In genomic region chr11:47406896-47407745, GRCh38 we compare ENCODE assay signal across 8 cellular contexts. TPM values are rescaled to one million over a fixed set of nuclear protein-coding genes. Genes with fewer than 3 reads are reported as not detected.
A peak's percentile ranks its signal among the peaks of the same experiment; 100 is the strongest.
DNase-seq lines count a peak whose midpoint lies in the region; ATAC-seq, FAIRE-seq and TF ChIP-seq lines count a peak whose summit lies in the region.

No MANE protein-coding gene starts in this region.

- H3K9me3 ChIP-seq in cardiac muscle cell (ENCODE audit: low read depth) = no peaks in the 10 kb centered on the region
- H3K9me3 ChIP-seq in astrocyte (ENCODE audit: insufficient read depth, low read depth, low read length) = no peaks in the 10 kb centered on the region
- H3K9me3 ChIP-seq in upper lobe of right lung = no peaks in the 10 kb centered on the region

- H2AFZ ChIP-seq in astrocyte (ENCODE audit: low read depth, low read length) = peak overlapping the region; percentile 76

- H3K4me3 Mint-ChIP-seq in astrocyte (ENCODE audit: unreplicated experiment) = peak overlapping the region; percentile 90

- ATAC-seq in Right ventricle myocardium inferior = no peak
- ATAC-seq in upper lobe of right lung = no peak
- no peak for ATAC-seq in GM21360 (IDR thresholded peaks at IDR 0.05; ENCODE audit: unreplicated experiment)
- ATAC-seq in HG03095 (IDR thresholded peaks at IDR 0.05; ENCODE audit: unreplicated experiment) = no peak

- H3K27ac Mint-ChIP-seq in astrocyte (ENCODE audit: unreplicated experiment) = peak overlapping the region; percentile 96

- H3K27ac ChIP-seq in cardiac muscle cell (peak overlapping the region; percentile 82), astrocyte (ENCODE audit: low read depth, low read length) (peak overlapping the region; percentile 86), upper lobe of right lung (peak overlapping the region; percentile 94)

- H3K9ac ChIP-seq in astrocyte (ENCODE audit: low read length) = peak overlapping the region; percentile 87

- FAIRE-seq in astrocyte (lab: Jason Lieb, UNC) = no peak

- peak overlapping the region; percentile 90 for H3K4me2 ChIP-seq in astrocyte (ENCODE audit: low read length)

- peak overlapping the region; percentile 38 for H3K4me3 ChIP-seq in cardiac muscle cell
- peak overlapping the region; percentile 68 for H3K4me3 ChIP-seq in astrocyte (ENCODE audit: insufficient read depth, low read depth, low read length)
- H3K4me3 ChIP-seq in lower leg skin (ENCODE audit: low read depth, poor library complexity, severe bottlenecking) = peak overlapping the region; percentile 24
- H3K4me3 ChIP-seq in upper lobe of right lung = peak overlapping the region; percentile 77

- peaks cover 38% of the 10 kb centered on the region for H3K79me2 ChIP-seq in astrocyte (ENCODE audit: insufficient read depth, low read length)

- H4K20me1 ChIP-seq in astrocyte (ENCODE audit: insufficient read depth, low read length) = peaks cover 24% of the 10 kb centered on the region

- no peaks in the 10 kb centered on the region for H3K36me3 Mint-ChIP-seq in astrocyte (ENCODE audit: low read depth, unreplicated experiment)

- 36 to 41% methylated on average over 12 of the region's 12 CpGs for WGBS in lower leg skin, 2 donors

- H3K4me1 ChIP-seq in cardiac muscle cell (ENCODE audit: low read depth) = no peaks in the 10 kb centered on the region
- H3K4me1 ChIP-seq in astrocyte (ENCODE audit: insufficient read depth, low read length) = peaks cover 27% of the 10 kb centered on the region
- peaks cover 29% of the 10 kb centered on the region for H3K4me1 ChIP-seq in upper lobe of right lung

- H3K27me3 ChIP-seq in cardiac muscle cell (no peaks in the 10 kb centered on the region), astrocyte (ENCODE audit: insufficient read depth, low read length) (no peaks in the 10 kb centered on the region), upper lobe of right lung (no peaks in the 10 kb centered on the region)

- no peaks in the 10 kb centered on the region for H3K27me3 Mint-ChIP-seq in astrocyte (ENCODE audit: low read depth, unreplicated experiment)

- no peaks in the 10 kb centered on the region for H3K9me3 Mint-ChIP-seq in astrocyte (ENCODE audit: unreplicated experiment)

- H3K36me3 ChIP-seq in cardiac muscle cell = no peaks in the 10 kb centered on the region
- H3K36me3 ChIP-seq in astrocyte (ENCODE audit: insufficient read depth, low read length) = peaks cover 7% of the 10 kb centered on the region
- H3K36me3 ChIP-seq in upper lobe of right lung = no peaks in the 10 kb centered on the region

- peaks cover 12% of the 10 kb centered on the region for H3K4me1 Mint-ChIP-seq in astrocyte (ENCODE audit: low read depth, unreplicated experiment)

- intact Hi-C loops in Right ventricle myocardium inferior (cut with DNase I) (loop anchor here (5.0 kb wide), 1 partner anchor 155 kb away; no protein-coding TSS in a partner anchor), lower leg skin (cut with DNase I; ENCODE audit: low total_unique reads) (no loop called here), upper lobe of right lung (cut with DNase I) (no loop called here)

- DNase-seq in cardiac muscle cell (ENCODE audit: low read depth in 1 of 2, low spot score in 1 of 2) = peak in 1 of 2 donors; percentile 50
- no peak for DNase-seq in Right ventricle myocardium inferior (ENCODE audit: missing footprints)
- DNase-seq in astrocyte (ENCODE audit: low read depth) = no peak
- DNase-seq in lower leg skin (ENCODE audit: low spot score in 2 of 2) = no peak
- no peak for DNase-seq in upper lobe of right lung
- DNase-seq in GM20000 (ENCODE audit: low spot score) = no peak

- TF ChIP-seq CTCF in cardiac muscle cell (IDR thresholded peaks at IDR 0.05; ENCODE audit: low read depth, low read length) (peak; percentile 15), astrocyte (IDR thresholded peaks at IDR 0.05; ENCODE audit: insufficient read depth, low read depth, low read length) (no peak), lower leg skin (IDR thresholded peaks at IDR 0.05) (no peak), upper lobe of right lung (IDR thresholded peaks at IDR 0.05) (no peak), GM20000 (IDR thresholded peaks at IDR 0.05; ENCODE audit: extremely low read depth, missing control alignments) (no peak)

- no peak for TF ChIP-seq POLR2A in lower leg skin (IDR thresholded peaks at IDR 0.05)

RNA-seq across cellular contexts. Expression of gene SLC39A13, which starts 1.3 kb away (rescaled TPM):
- total RNA-seq in cardiac muscle cell = 71.7 and 79.4 TPM in 2 replicates
- polyA plus RNA-seq in cardiac muscle cell = 80.8 and 86.6 TPM in 2 replicates
- total RNA-seq in Right ventricle myocardium inferior = 35.0 TPM
- total RNA-seq in astrocyte = 76.6 and 92.7 TPM in 2 replicates
- total RNA-seq in lower leg skin = 10 to 100 TPM; 22.9 to 59.2 (median 46.4) TPM
- 62.0 TPM for total RNA-seq in upper lobe of right lung

RNA-seq across cellular contexts. Expression of gene PSMC3, which starts 19.1 kb away (rescaled TPM):
- total RNA-seq in cardiac muscle cell (107 and 161 TPM in 2 replicates), Right ventricle myocardium inferior (160 TPM), astrocyte (124 and 130 TPM in 2 replicates), lower leg skin (100 to 1,000 TPM in 3 of 4 donors, 10 to 100 TPM in 1; 81.0 to 164 (median 118) TPM), upper lobe of right lung (79.4 TPM)
- 161 and 236 TPM in 2 replicates for polyA plus RNA-seq in cardiac muscle cell

RNA-seq across cellular contexts. Expression of gene SPI1, which starts 28.8 kb away (rescaled TPM):
- total RNA-seq in cardiac muscle cell (not detected in 2 replicates), Right ventricle myocardium inferior (14.6 TPM), astrocyte (not detected in 2 replicates), lower leg skin (10 to 100 TPM in 2 of 4 donors, 1 to 10 TPM in 2; 7.7 to 13.4 (median 10.6) TPM), upper lobe of right lung (168 TPM)
- 0.56 and 1.3 TPM in 2 replicates for polyA plus RNA-seq in cardiac muscle cell

RNA-seq across cellular contexts. Expression of gene RAPSN, which starts 41.8 kb away (rescaled TPM):
- total RNA-seq in cardiac muscle cell = not detected in 2 replicates
- not detected in 2 replicates for polyA plus RNA-seq in cardiac muscle cell
- total RNA-seq in Right ventricle myocardium inferior = 7.0 TPM
- total RNA-seq in astrocyte = 0.86 and 0.96 TPM in 2 replicates
- total RNA-seq in lower leg skin = under 1 TPM in 1 of 4 donors, not detected in 3; 0.49 TPM
- 0.64 TPM for total RNA-seq in upper lobe of right lung

RNA-seq across cellular contexts. Expression of gene MYBPC3, which starts 54.6 kb away (rescaled TPM):
- 489 and 605 TPM in 2 replicates for total RNA-seq in cardiac muscle cell
- 476 and 751 TPM in 2 replicates for polyA plus RNA-seq in cardiac muscle cell
- 2,397 TPM for total RNA-seq in Right ventricle myocardium inferior
- not detected in 2 replicates for total RNA-seq in astrocyte
- total RNA-seq in lower leg skin = not detected
- total RNA-seq in upper lobe of right lung = 0.96 TPM

Comparison
In these comparisons a context has a peak if more than half of its experiments do, and no peak if none do; other contexts are left out.
1. H3K4me3 ChIP-seq: peak in every context shown above with its lines; median percentile 77 in upper lobe of right lung; 68 in astrocyte; 38 in cardiac muscle cell; 24 in lower leg skin.
2. RNA of gene SPI1, which starts 28.8 kb away (total RNA-seq): 168 TPM in upper lobe of right lung (single experiment); 14.6 TPM in Right ventricle myocardium inferior (single experiment), 7.7 to 13.4 TPM in lower leg skin, not detected in cardiac muscle cell and not detected in astrocyte; every median in the first group is over 10 times any median in the second.
3. Peak in every context shown above with its lines, with median percentiles within 50 percentile points of each other: H3K27ac ChIP-seq.